In the genomic region with DNA sequence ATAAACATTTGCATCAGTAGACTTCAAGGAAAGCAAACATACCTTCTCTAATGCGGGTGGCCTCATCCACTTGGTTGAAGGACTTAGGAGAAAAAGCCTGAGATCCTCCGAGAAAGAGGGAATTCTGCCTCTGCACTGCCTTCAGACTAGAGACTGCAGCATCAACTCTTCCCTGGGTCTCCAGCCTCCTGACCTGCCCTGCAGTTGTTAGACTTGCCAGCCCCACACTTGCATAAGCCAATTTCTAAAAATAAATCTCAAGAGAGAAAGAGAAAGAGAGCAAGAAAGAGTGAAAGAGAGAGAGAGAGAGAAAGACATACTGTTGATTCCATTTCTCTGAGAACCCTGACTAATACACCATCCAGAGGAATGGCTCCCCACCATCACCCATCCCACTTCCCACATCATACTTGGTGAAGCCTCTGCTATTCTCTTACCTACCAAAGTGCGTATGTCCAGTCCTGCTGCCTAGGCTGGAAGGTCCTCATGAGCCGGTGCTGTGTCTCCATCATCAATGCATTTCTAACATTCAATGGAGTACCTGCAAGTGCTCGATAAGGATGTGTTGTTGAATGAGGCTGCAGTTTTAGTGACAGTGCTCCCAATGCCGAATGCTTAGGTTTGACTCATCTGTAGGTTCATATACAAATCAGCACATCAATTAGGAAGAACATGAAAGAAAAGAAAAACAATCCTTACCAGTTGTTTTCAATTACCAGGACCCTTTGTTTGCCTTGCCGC, we compare ENCODE assay signal across 13 cellular contexts.
"Had no signal": no experiment of that assay in that cellular context is flagged by ENCODE, and none has a peak within 500 bp of the region (broad histone marks: within the 10 kb centered on the region; RNA-seq: fewer than 3 reads in every experiment).

No MANE protein-coding gene starts in this region.

- ATAC-seq: left lobe of liver, lower lobe of right lung had no signal

- H3K4me2 ChIP-seq: smooth muscle cell had no signal

- H3K9me3 ChIP-seq: lower lobe of right lung, neutrophil had no signal

- H3K4me3 ChIP-seq: coronary artery, lower lobe of right lung, smooth muscle cell had no signal

- H3K27ac ChIP-seq: coronary artery, lower lobe of right lung, neutrophil had no signal

- DNase-seq: effector CD4-positive, alpha-beta T cell; foreskin melanocyte; islet precursor cell; lower lobe of right lung; midbrain; naive B cell; posterior cingulate gyrus; stimulated activated CD4-positive, alpha-beta T cell treated with anti-CD3 and anti-CD28 coated beads, Interleukin-2, amount 100 ng/mL, for 48 hours; stimulated activated naive CD4-positive, alpha-beta T cell treated with Interleukin-2 at 50 U/mL for 16 hours had no signal

- H3K36me3 ChIP-seq: lower lobe of right lung, neutrophil had no signal

- H3K4me1 ChIP-seq: lower lobe of right lung had no signal
